10 cellular contexts compared by ENCODE assay signal in the genomic region with DNA sequence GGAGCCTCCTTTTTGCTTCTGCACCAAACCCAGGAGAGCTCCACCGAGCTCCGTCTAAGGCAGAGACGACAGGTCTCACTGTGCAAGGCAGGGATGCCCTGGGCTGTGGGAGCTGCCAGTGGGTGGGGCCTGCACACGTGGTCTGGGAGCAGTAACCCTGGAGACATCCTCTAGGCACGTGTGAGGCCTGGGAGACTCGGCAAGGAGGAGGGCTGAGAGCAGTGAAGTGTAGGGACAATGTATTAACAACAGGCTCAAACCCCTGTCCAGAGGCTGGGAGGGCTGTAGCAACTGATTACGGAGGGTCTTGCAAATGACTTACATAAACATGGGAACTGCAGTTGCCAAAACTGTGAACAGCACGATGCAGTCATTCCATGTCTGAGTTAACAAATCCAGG. TPM values are rescaled to one million over a fixed set of nuclear protein-coding genes. Genes with fewer than 3 reads are reported as not detected.
DNase-seq lines count a peak whose midpoint lies in the region; ATAC-seq, FAIRE-seq and TF ChIP-seq lines count a peak whose summit lies in the region.
"Had no signal": no experiment of that assay in that cellular context is flagged by ENCODE, and none has a peak within 500 bp of the region (broad histone marks: within the 10 kb centered on the region; RNA-seq: fewer than 3 reads in every experiment).

No MANE protein-coding gene starts in this region.

- no peak overlapping the region for H3K4ac ChIP-seq in H1 (replicated peaks; ENCODE audit: insufficient read length, low read depth, low read length)

- H4K8ac ChIP-seq in H1 (ENCODE audit: extremely low read depth, insufficient read depth, low read length), result no peak overlapping the region

- no peak overlapping the region for H2BK120ac ChIP-seq in H1 (replicated peaks; ENCODE audit: low read depth, low read length)

- H2BK12ac ChIP-seq in H1 (ENCODE audit: low read depth, low read length), result no peak overlapping the region

- H4K20me1 ChIP-seq in H1 (replicated peaks in 1 of 2; ENCODE audit: control insufficient read depth in 1 of 2, insufficient read depth in 2 of 2, low read length in 2 of 2), result no peaks in the 10 kb centered on the region

- no peak overlapping the region for H3K56ac ChIP-seq in H1 (replicated peaks; ENCODE audit: insufficient read length, low read depth, low read length)

- H3K79me2 ChIP-seq in H1 (ENCODE audit: control insufficient read depth in 1 of 2, insufficient read depth in 2 of 2, low read length in 2 of 2), result no peaks in the 10 kb centered on the region

- H2BK5ac ChIP-seq in H1 (ENCODE audit: low read depth, low read length), result no peak overlapping the region

- H3K27ac ChIP-seq in H1 (ENCODE audit: low read depth, low read length), result no peak overlapping the region
- peak overlapping the region; percentile 93 for H3K27ac ChIP-seq in vagina
- H3K27ac ChIP-seq: VCaP had no signal

- peaks cover 26% of the 10 kb centered on the region for H3K27me3 Mint-ChIP-seq in stimulated activated memory B cell treated with anti-CD40 and anti-IgM and Interleukin-4, amounts not matched to agents 10 μg/mL and 1 μg/mL and 100 μg/mL, for 72 hours

- H3K9me3 ChIP-seq in H1 (ENCODE audit: insufficient read depth in 2 of 2, low read depth in 1 of 2, low read length in 1 of 2), result no peaks in the 10 kb centered on the region; a peak in 1 of 4 replicates
- no peaks in the 10 kb centered on the region for H3K9me3 ChIP-seq in mucosa of descending colon
- H3K9me3 ChIP-seq in vagina, result no peaks in the 10 kb centered on the region

- H2BK20ac ChIP-seq in H1 (ENCODE audit: low read length), result no peak overlapping the region

- DNase-seq in activated effector memory CD4-positive, alpha-beta T cell treated with anti-CD3 and anti-CD28 coated beads, Interleukin-2, amount 50 U/mL, for 16 hours, result peak; percentile 27
- no peak for DNase-seq in activated effector memory CD4-positive, alpha-beta T cell treated with Interleukin-2 at 50 U/mL for 16 hours
- DNase-seq in H1 (ENCODE audit: low read depth in 1 of 2, low spot score in 2 of 2), result no peak
- DNase-seq in mucosa of descending colon, result peak in 2 of 3 donors; percentile 44 to 54
- peak in 1 of 2 donors; percentile 92 for DNase-seq in vagina (ENCODE audit: extremely low spot score in 2 of 2)
- no peak for DNase-seq in NCI-H226
- no peak for DNase-seq in activated CD8-positive, alpha-beta memory T cell treated with anti-CD3 and anti-CD28 coated beads, Interleukin-2, amount 50 U/mL, for 4 hours

- H3K36me3 ChIP-seq in H1 (ENCODE audit: control insufficient read depth in 2 of 4, insufficient read depth in 4 of 4, low read length in 3 of 4), result no peaks in the 10 kb centered on the region
- H3K36me3 ChIP-seq in mucosa of descending colon (ENCODE audit: low read depth), result no peaks in the 10 kb centered on the region
- H3K36me3 ChIP-seq in vagina, result no peaks in the 10 kb centered on the region

- peaks cover 3% of the 10 kb centered on the region for H3K9me3 Mint-ChIP-seq in stimulated activated memory B cell treated with anti-CD40 and anti-IgM and Interleukin-4, amounts not matched to agents 10 μg/mL and 1 μg/mL and 100 μg/mL, for 72 hours
- H3K9me3 Mint-ChIP-seq: natural killer cell treated with Interleukin-12 subunit alpha and Interleukin-12 subunit beta and Interleukin-15 and Interleukin-18, amount 100 ng/mL, for 72 hours had no signal

- no peak for TF ChIP-seq CTCF in H1 (IDR thresholded peaks at IDR 0.05; ENCODE audit: control extremely low read depth in 1 of 3, insufficient read depth in 1 of 3, low read depth in 1 of 3, low read length in 3 of 3)
- TF ChIP-seq CTCF in mucosa of descending colon (IDR thresholded peaks at IDR 0.05), result no peak
- TF ChIP-seq CTCF in vagina (IDR thresholded peaks at IDR 0.05), result no peak

- H3K4me1 Mint-ChIP-seq in stimulated activated memory B cell treated with anti-CD40 and anti-IgM and Interleukin-4, amounts not matched to agents 10 μg/mL and 1 μg/mL and 100 μg/mL, for 72 hours, result no peaks in the 10 kb centered on the region

- FAIRE-seq in H1 (lab: Jason Lieb, UNC), result no peak

- intact Hi-C loops in mucosa of descending colon (cut with DNase I, micrococcal nuclease), result loop anchor here in 1 of 2 donors (10.0 kb wide), 1 partner anchor 110 kb away; no protein-coding TSS in a partner anchor
- intact Hi-C loops in vagina (cut with DNase I), result loop anchor here (10.0 kb wide), 1 partner anchor 110 kb away; no protein-coding TSS in a partner anchor

- TF ChIP-seq EP300 in H1 (IDR thresholded peaks at IDR 0.05; ENCODE audit: borderline replicate concordance in 1 of 2, low read depth in 2 of 2, low read length in 2 of 2), result no peak

- H4K91ac ChIP-seq in H1 (replicated peaks; ENCODE audit: insufficient read length, low read length), result no peak overlapping the region

- H3K79me1 ChIP-seq in H1 (ENCODE audit: low read depth, low read length), result no peaks in the 10 kb centered on the region

- no peak overlapping the region for H2AFZ ChIP-seq in H1 (ENCODE audit: low read length)

- no peak overlapping the region for H3K14ac ChIP-seq in H1 (ENCODE audit: insufficient read length)

- H3K9ac ChIP-seq in H1 (replicated peaks in 1 of 4; ENCODE audit: extremely low read depth in 1 of 4, low read depth in 3 of 4, low read length in 3 of 4), result no peak overlapping the region

- TF ChIP-seq POLR2A in H1 (IDR thresholded peaks at IDR 0.05; ENCODE audit: control extremely low read depth in 1 of 2, low read depth in 2 of 2, low read length in 2 of 2) (no peak), vagina (IDR thresholded peaks at IDR 0.05) (no peak)

- 79% methylated on average over 8 of the region's 8 CpGs; no CpG with 5 or more reads in 1 of the 2 experiments for WGBS in H1 (ENCODE audit: extremely low coverage in 1 of 2, insufficient coverage in 1 of 2, insufficient read length in 1 of 2, insufficient replicate concordance in 2 of 2, low coverage in 1 of 2, low lambda C conversion rate in 2 of 2, missing lambda C conversion rate in 1 of 2), 2 experiments

- CTCF ChIA-PET in H1 (lab: Charles Lee; ENCODE audit: partially characterized antibody), result interaction anchor here (0.7 to 4.3 kb wide), 20 partner anchors 9 to 241 kb away, joined by 3 to 22 read pairs (median 4); no protein-coding TSS in a partner anchor

- POLR2A ChIA-PET in H1 (lab: Charles Lee; ENCODE audit: partially characterized antibody), result interaction anchor here (0.6 kb wide), 1 partner anchor 148 kb away, joined by 3 read pairs; no protein-coding TSS in a partner anchor

- ATAC-seq in mucosa of descending colon, result peak; percentile 69
- ATAC-seq in stimulated activated memory B cell treated with anti-CD40 and anti-IgM and Interleukin-4, amounts not matched to agents 10 μg/mL and 1 μg/mL and 100 μg/mL, for 72 hours, result no peak
- ATAC-seq: natural killer cell treated with Interleukin-12 subunit alpha and Interleukin-12 subunit beta and Interleukin-15 and Interleukin-18, amount 100 ng/mL, for 72 hours had no signal

- H3K18ac ChIP-seq in H1 (ENCODE audit: extremely low read depth, low read length), result no peak overlapping the region

- H2BK15ac ChIP-seq in H1 (ENCODE audit: low read length), result 0 out of 2 replicates have a peak overlapping the region, but pooled peaks have one; percentile 35

- H3K27ac Mint-ChIP-seq in stimulated activated memory B cell treated with anti-CD40 and anti-IgM and Interleukin-4, amounts not matched to agents 10 μg/mL and 1 μg/mL and 100 μg/mL, for 72 hours, result no peak overlapping the region
- H3K27ac Mint-ChIP-seq: natural killer cell treated with Interleukin-12 subunit alpha and Interleukin-12 subunit beta and Interleukin-15 and Interleukin-18, amount 100 ng/mL, for 72 hours had no signal

- H3K36me3 Mint-ChIP-seq in stimulated activated memory B cell treated with anti-CD40 and anti-IgM and Interleukin-4, amounts not matched to agents 10 μg/mL and 1 μg/mL and 100 μg/mL, for 72 hours, result no peaks in the 10 kb centered on the region

- no peak for TF ChIP-seq RAD21 in H1 (IDR thresholded peaks at IDR 0.05 in 1 of 2, conservative IDR thresholded peaks at IDR 0.05 in 1 of 2; ENCODE audit: low read depth in 2 of 2, low read length in 2 of 2)

- H3K23ac ChIP-seq in H1 (ENCODE audit: insufficient read length), result no peak overlapping the region

- H3K4me1 ChIP-seq in H1 (replicated peaks in 1 of 4; ENCODE audit: control insufficient read depth in 3 of 4, insufficient read depth in 4 of 4, low read length in 3 of 4), result peaks cover 0 to 4% (median 3%) of the 10 kb centered on the region in 4 experiments; a peak in 4 of 7 replicates
- no peaks in the 10 kb centered on the region for H3K4me1 ChIP-seq in mucosa of descending colon (ENCODE audit: low read depth)
- peaks cover 51% of the 10 kb centered on the region for H3K4me1 ChIP-seq in vagina

- H3K27me3 ChIP-seq in H1 (replicated peaks in 1 of 4; ENCODE audit: control insufficient read depth in 3 of 4, extremely low read depth in 1 of 4, insufficient read depth in 3 of 4, low read length in 3 of 4), result no peaks in the 10 kb centered on the region; a peak in 1 of 7 replicates
- H3K27me3 ChIP-seq in vagina, result no peaks in the 10 kb centered on the region

- no peak overlapping the region for H2AK5ac ChIP-seq in H1 (ENCODE audit: low read depth, low read length)

- no peak overlapping the region for H3K4me3 Mint-ChIP-seq in stimulated activated memory B cell treated with anti-CD40 and anti-IgM and Interleukin-4, amounts not matched to agents 10 μg/mL and 1 μg/mL and 100 μg/mL, for 72 hours
- H3K4me3 Mint-ChIP-seq: natural killer cell treated with Interleukin-12 subunit alpha and Interleukin-12 subunit beta and Interleukin-15 and Interleukin-18, amount 100 ng/mL, for 72 hours had no signal

- no peaks in the 10 kb centered on the region for H3K23me2 ChIP-seq in H1 (ENCODE audit: low read depth, low read length)

- H3K4me3 ChIP-seq in H1 (ENCODE audit: extremely low read depth in 1 of 4, insufficient read depth in 2 of 4, low read depth in 3 of 4, low read length in 4 of 4), result no peak overlapping the region
- H3K4me3 ChIP-seq in mucosa of descending colon, result no peak overlapping the region
- H3K4me3 ChIP-seq in vagina, result no peak overlapping the region

- H4K5ac ChIP-seq in H1 (ENCODE audit: insufficient read length, low read depth, low read length), result no peak overlapping the region

- no peak overlapping the region for H3K4me2 ChIP-seq in H1 (ENCODE audit: insufficient read depth in 1 of 2, low read depth in 2 of 2, low read length in 2 of 2)

TF ChIP-seq in H1, 55 proteins besides CTCF, POLR2A, EP300 and RAD21 (continues in another document):
- no peak for TF ChIP-seq NRF1 (IDR thresholded peaks at IDR 0.05; ENCODE audit: low read depth, low read length)
- no peak for TF ChIP-seq JUN (IDR thresholded peaks at IDR 0.05; ENCODE audit: low read depth, low read length)

RNA-seq across cellular contexts. Expression of a gene that starts 45.1 kb away (rescaled TPM):
- total RNA-seq in H1 (2021; fragmentation: NEBNext Ultra II Directional; extraction: Animal tissue kit (Norgen Biotek cat#: 25700)), result 2.8 and 3.2 TPM in 2 replicates
- polyA plus RNA-seq in H1 (2011; rRNA removed), result 1.3 and 1.4 TPM in 2 replicates
- 1.8 TPM for polyA plus RNA-seq in H1 (2011; cell fraction: cytosol; rRNA removed)
- polyA plus RNA-seq in H1 (2011; cell fraction: nucleus; rRNA removed), result 3.6 TPM
- polyA plus RNA-seq in H1 (2012, experiment 1 of 2), result 3.2 to 3.8 TPM (median 3.5 TPM) in 4 replicates
- polyA plus RNA-seq in H1 (2012, experiment 2 of 2), result 1.5 TPM
- polyA plus RNA-seq in H1 (2013, experiment 1 of 2), result 1.5 TPM
- 1.2 TPM for polyA plus RNA-seq in H1 (2013, experiment 2 of 2)
- polyA minus RNA-seq in H1 (2011; rRNA and poly(A)+ RNA removed), result 1.4 and 2.8 TPM in 2 replicates
- 1.1 TPM for polyA minus RNA-seq in H1 (2011; cell fraction: cytosol; rRNA and poly(A)+ RNA removed)
- polyA minus RNA-seq in H1 (2011; cell fraction: nucleus; rRNA and poly(A)+ RNA removed), result 1.1 TPM
- under 1 TPM; 0.17 to 0.82 (median 0.63) TPM for total RNA-seq in mucosa of descending colon
- 3.2 TPM for total RNA-seq in vagina
- total RNA-seq: natural killer cell treated with Interleukin-12 subunit alpha and Interleukin-12 subunit beta and Interleukin-15 and Interleukin-18, amount 100 ng/mL, for 72 hours had no signal

Comparison
In these comparisons a context has a peak if more than half of its experiments do, and no peak if none do; other contexts are left out.
1. DNase-seq: peak in activated effector memory CD4-positive, alpha-beta T cell treated with anti-CD3 and anti-CD28 coated beads, Interleukin-2, amount 50 U/mL, for 16 hours (single experiment) and mucosa of descending colon (2 of 3); none in activated effector memory CD4-positive, alpha-beta T cell treated with Interleukin-2 at 50 U/mL for 16 hours (single experiment), H1 (0 of 2), NCI-H226 (single experiment) and activated CD8-positive, alpha-beta memory T cell treated with anti-CD3 and anti-CD28 coated beads, Interleukin-2, amount 50 U/mL, for 4 hours (single experiment).